In genomic region chr18:109922-110261, GRCh38 we compare ENCODE assay signal across 8 cellular contexts. TPM values are rescaled to one million over a fixed set of nuclear protein-coding genes. Genes with fewer than 3 reads are reported as not detected.
DNase-seq lines count a peak whose midpoint lies in the region; TF ChIP-seq lines count a peak whose summit lies in the region.
"Not testable (repeated sequence)": the region's sequence is repeated elsewhere in the genome, so short reads cannot be mapped to it uniquely, and the experiment has no call there.

No MANE protein-coding gene starts in this region.

- POLR2A ChIA-PET in activated CD4-positive, alpha-beta T cell treated with anti-CD3 and anti-CD28 coated beads, Interleukin-2, amount 10 ng/mL, durations not matched to agents 7 days and 5 days (lab: Charles Lee); MCF 10A (lab: Yijun Ruan, JAX): not testable (repeated sequence)

- peaks cover 10% of the 10 kb centered on the region for H3K4me1 Mint-ChIP-seq in activated CD4-positive, alpha-beta T cell treated with anti-CD3 and anti-CD28 coated beads, Interleukin-2, amount 10 ng/mL, durations not matched to agents 7 days and 5 days
- peaks cover 10% of the 10 kb centered on the region for H3K4me1 Mint-ChIP-seq in MCF 10A (ENCODE audit: insufficient read depth, unreplicated experiment)
- not testable (repeated sequence) for H3K4me1 Mint-ChIP-seq in progenitor cell of endocrine pancreas (ENCODE audit: low read depth)

- not testable (repeated sequence) for H3K4me3 ChIP-seq in GM12864 (ENCODE audit: low read depth, low read length); NB4 (ENCODE audit: low read depth, low read length)

- not testable (repeated sequence) for H3K36me3 Mint-ChIP-seq in activated CD4-positive, alpha-beta T cell treated with anti-CD3 and anti-CD28 coated beads, Interleukin-2, amount 10 ng/mL, durations not matched to agents 7 days and 5 days (ENCODE audit: low read depth); MCF 10A (ENCODE audit: insufficient read depth, unreplicated experiment)
- H3K36me3 Mint-ChIP-seq in progenitor cell of endocrine pancreas (ENCODE audit: insufficient read depth) = peaks cover 14% of the 10 kb centered on the region

- TF ChIP-seq CTCF in 22Rv1 (IDR thresholded peaks at IDR 0.05); NB4 (IDR thresholded peaks at IDR 0.05; ENCODE audit: low read depth, low read length); MCF 10A (IDR thresholded peaks at IDR 0.05; ENCODE audit: unreplicated experiment); progenitor cell of endocrine pancreas (IDR thresholded peaks at IDR 0.05; ENCODE audit: unreplicated experiment): not testable (repeated sequence)
- peak; percentile 1 for TF ChIP-seq CTCF in GM12864 (IDR thresholded peaks at IDR 0.05; ENCODE audit: low read depth, low read length, missing control alignments)

- not testable (repeated sequence) for DNase-seq in GM12864 (ENCODE audit: low read depth); epithelial cell of prostate (ENCODE audit: low read depth, low spot score)
- DNase-seq in NB4 (ENCODE audit: low read depth) (peak; percentile 29), MCF 10A (ENCODE audit: unreplicated experiment) (peak; percentile 37), progenitor cell of endocrine pancreas (ENCODE audit: low spot score, unreplicated experiment) (peak; percentile 30)
- DNase-seq in activated CD4-positive, alpha-beta T cell treated with anti-CD3 and anti-CD28 coated beads, Interleukin-2, amount 10 ng/mL, durations not matched to agents 7 days and 5 days = peak; percentile 16
- peak; percentile 70 for DNase-seq in activated effector memory CD4-positive, alpha-beta T cell treated with anti-CD3 and anti-CD28 coated beads, Interleukin-2, amount 50 U/mL, for 16 hours

- not testable (repeated sequence) for H3K27ac Mint-ChIP-seq in activated CD4-positive, alpha-beta T cell treated with anti-CD3 and anti-CD28 coated beads, Interleukin-2, amount 10 ng/mL, durations not matched to agents 7 days and 5 days; MCF 10A (ENCODE audit: low read depth, unreplicated experiment); progenitor cell of endocrine pancreas

- H3K4me3 Mint-ChIP-seq in activated CD4-positive, alpha-beta T cell treated with anti-CD3 and anti-CD28 coated beads, Interleukin-2, amount 10 ng/mL, durations not matched to agents 7 days and 5 days; MCF 10A (ENCODE audit: unreplicated experiment); progenitor cell of endocrine pancreas (ENCODE audit: low read depth): not testable (repeated sequence)

- intact Hi-C loops in MCF 10A (cut with micrococcal nuclease) = not testable (repeated sequence)

- not testable (repeated sequence) for BruUV-seq in MCF 10A (replicated peaks; lab: Mats Ljungman, UMichigan)

- CTCF ChIA-PET in activated CD4-positive, alpha-beta T cell treated with anti-CD3 and anti-CD28 coated beads, Interleukin-2, amount 10 ng/mL, durations not matched to agents 7 days and 5 days (lab: Charles Lee); MCF 10A (lab: Yijun Ruan, JAX): not testable (repeated sequence)

- not testable (repeated sequence) for H3K27me3 Mint-ChIP-seq in activated CD4-positive, alpha-beta T cell treated with anti-CD3 and anti-CD28 coated beads, Interleukin-2, amount 10 ng/mL, durations not matched to agents 7 days and 5 days; MCF 10A (ENCODE audit: insufficient read depth, unreplicated experiment); progenitor cell of endocrine pancreas

- not testable (repeated sequence) for TF ChIP-seq POLR2A in NB4 (IDR thresholded peaks at IDR 0.05; ENCODE audit: extremely low read depth, insufficient read length)

- H3K27ac ChIP-seq in 22Rv1 (peak overlapping the region; percentile 37; the same call in 1 of the 2 replicates), epithelial cell of prostate (peak overlapping the region; percentile 52)

- peaks cover 23% of the 10 kb centered on the region for H3K9me3 Mint-ChIP-seq in activated CD4-positive, alpha-beta T cell treated with anti-CD3 and anti-CD28 coated beads, Interleukin-2, amount 10 ng/mL, durations not matched to agents 7 days and 5 days
- H3K9me3 Mint-ChIP-seq in MCF 10A (ENCODE audit: unreplicated experiment) = peaks cover 39% of the 10 kb centered on the region
- peaks cover 36% of the 10 kb centered on the region for H3K9me3 Mint-ChIP-seq in progenitor cell of endocrine pancreas (ENCODE audit: low read depth)

RNA-seq across cellular contexts. Expression of gene USP14, which starts 48.5 kb away (rescaled TPM):
- total RNA-seq in activated CD4-positive, alpha-beta T cell treated with anti-CD3 and anti-CD28 coated beads, Interleukin-2, amount 10 ng/mL, durations not matched to agents 7 days and 5 days = 10 to 100 TPM; 67.4 to 82.5 TPM
- total RNA-seq in MCF 10A (2022) (76.7 and 79.1 TPM in 2 replicates), progenitor cell of endocrine pancreas (54.2 and 59.1 TPM in 2 replicates)
